26 cellular contexts compared by ENCODE assay signal in the genomic region with DNA sequence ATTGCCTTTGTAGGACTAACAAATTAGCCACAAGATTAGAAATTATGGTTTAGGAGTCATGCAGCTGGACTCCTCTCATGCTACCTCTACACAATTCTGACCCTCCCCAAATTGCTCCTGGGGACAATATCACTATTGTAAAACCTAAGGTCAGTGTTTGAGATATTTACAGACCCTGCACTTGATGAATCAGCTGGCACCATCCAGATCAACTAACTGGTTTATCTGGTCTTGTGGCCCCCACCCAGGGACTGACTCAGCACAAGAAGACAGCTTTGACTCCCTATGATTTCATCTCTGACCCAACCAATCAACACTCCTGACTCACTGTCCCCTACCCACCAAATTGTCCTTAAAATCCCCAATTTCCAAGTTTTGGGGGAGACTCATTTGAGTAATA.
"Had no signal": no experiment of that assay in that cellular context is flagged by ENCODE, and none has a peak within 500 bp of the region (broad histone marks: within the 10 kb centered on the region; RNA-seq: fewer than 3 reads in every experiment).

No MANE protein-coding gene starts in this region.

- H3K4me3 ChIP-seq: left ventricle myocardium inferior, lung, pancreas, prostate gland, skin epidermis, suprapubic skin, thoracic aorta, tibial artery, upper lobe of right lung had no signal

- H3K4me1 Mint-ChIP-seq: memory B cell; nephron; neural crest cell; stimulated activated naive B cell treated with anti-CD40 and anti-IgM and Interleukin-4, amounts not matched to agents 10 μg/mL and 1 μg/mL and 100 μg/mL, for 72 hours had no signal

- H3K27ac ChIP-seq: left ventricle myocardium inferior, pancreas, prostate gland, skin epidermis, suprapubic skin, thoracic aorta, tibial artery, upper lobe of right lung had no signal

- H3K27me3 Mint-ChIP-seq: memory B cell; stimulated activated naive B cell treated with anti-CD40 and anti-IgM and Interleukin-4, amounts not matched to agents 10 μg/mL and 1 μg/mL and 100 μg/mL, for 72 hours; stimulated activated naive CD8-positive, alpha-beta T cell treated with anti-CD3 and anti-CD28 coated beads, Interleukin-15, Interleukin-2, amounts not matched to agents 100 ng/mL and 50 ng/mL, for 24 hours had no signal

- H3K36me3 Mint-ChIP-seq: memory B cell; stimulated activated naive B cell treated with anti-CD40 and anti-IgM and Interleukin-4, amounts not matched to agents 10 μg/mL and 1 μg/mL and 100 μg/mL, for 72 hours had no signal

- DNase-seq: islet precursor cell; left ventricle myocardium inferior; naive thymus-derived CD8-positive, alpha-beta T cell; nucleus accumbens; pancreas; posterior cingulate gyrus; retina; right cardiac atrium; stimulated activated CD4-positive, alpha-beta T cell treated with anti-CD3 and anti-CD28 coated beads, Interleukin-12 subunit alpha, Interleukin-12 subunit beta, amount 100 ng/mL, for 4 hours; stimulated activated CD4-positive, alpha-beta T cell treated with anti-CD3 and anti-CD28 coated beads, Interleukin-15, amount 100 ng/mL, for 24 hours; stimulated activated CD4-positive, alpha-beta T cell treated with anti-CD3 and anti-CD28 coated beads, Interleukin-2, amount 100 ng/mL, for 24 hours; stimulated activated CD4-positive, alpha-beta T cell treated with anti-CD3 and anti-CD28 coated beads, Interleukin-4, amount 100 ng/mL, for 1 hour; stimulated activated naive B cell treated with anti-CD40 and anti-IgM and Interleukin-4, amounts not matched to agents 10 μg/mL and 1 μg/mL and 100 μg/mL, for 72 hours; tibial artery; trophoblast cell; upper lobe of right lung had no signal

- H3K4me1 ChIP-seq: left ventricle myocardium inferior, pancreas, prostate gland, suprapubic skin, tibial artery, upper lobe of right lung had no signal

- ATAC-seq: naive thymus-derived CD8-positive, alpha-beta T cell; pancreas; right cardiac atrium; sciatic nerve; stimulated activated naive B cell treated with anti-CD40 and anti-IgM and Interleukin-4, amounts not matched to agents 10 μg/mL and 1 μg/mL and 100 μg/mL, for 72 hours; upper lobe of right lung had no signal

- H3K9me3 ChIP-seq: pancreas, prostate gland, thoracic aorta, tibial artery, upper lobe of right lung had no signal

- H3K4me3 Mint-ChIP-seq: memory B cell; naive thymus-derived CD8-positive, alpha-beta T cell; nephron; neural crest cell; stimulated activated naive B cell treated with anti-CD40 and anti-IgM and Interleukin-4, amounts not matched to agents 10 μg/mL and 1 μg/mL and 100 μg/mL, for 72 hours; stimulated activated naive CD8-positive, alpha-beta T cell treated with anti-CD3 and anti-CD28 coated beads, Interleukin-15, Interleukin-2, amounts not matched to agents 100 ng/mL and 50 ng/mL, for 24 hours had no signal

- H3K27me3 ChIP-seq: pancreas, suprapubic skin, tibial artery, upper lobe of right lung had no signal

- H3K27ac Mint-ChIP-seq: memory B cell; naive thymus-derived CD8-positive, alpha-beta T cell; nephron; stimulated activated naive B cell treated with anti-CD40 and anti-IgM and Interleukin-4, amounts not matched to agents 10 μg/mL and 1 μg/mL and 100 μg/mL, for 72 hours; stimulated activated naive CD8-positive, alpha-beta T cell treated with anti-CD3 and anti-CD28 coated beads, Interleukin-15, Interleukin-2, amounts not matched to agents 100 ng/mL and 50 ng/mL, for 24 hours had no signal

- H3K36me3 ChIP-seq: left ventricle myocardium inferior, pancreas, prostate gland, suprapubic skin, thoracic aorta, upper lobe of right lung had no signal
